9 cellular contexts compared by ENCODE assay signal in the genomic region with DNA sequence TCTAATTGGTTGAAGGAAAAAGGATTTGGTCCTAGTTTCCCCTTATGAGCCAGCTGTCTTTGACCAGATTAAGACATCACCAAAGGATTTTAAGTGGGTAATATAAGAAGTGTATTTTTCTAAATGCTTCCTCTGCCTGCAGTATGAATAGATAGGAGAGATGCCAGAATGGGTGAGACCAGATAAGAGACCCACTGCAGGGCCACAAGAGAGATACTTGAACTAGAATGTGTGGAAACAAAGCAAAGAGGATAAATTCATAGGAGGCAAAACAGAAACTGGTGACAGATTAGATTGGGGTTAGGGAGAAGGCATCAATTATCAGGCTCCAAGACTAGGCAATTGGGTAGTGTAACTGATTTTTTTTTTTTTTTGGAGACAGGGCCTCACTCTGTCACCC. TPM values are rescaled to one million over a fixed set of nuclear protein-coding genes. Genes with fewer than 3 reads are reported as not detected.
DNase-seq lines count a peak whose midpoint lies in the region; ATAC-seq, FAIRE-seq and TF ChIP-seq lines count a peak whose summit lies in the region.
"Had no signal": no experiment of that assay in that cellular context is flagged by ENCODE, and none has a peak within 500 bp of the region (broad histone marks: within the 10 kb centered on the region; RNA-seq: fewer than 3 reads in every experiment).

No MANE protein-coding gene starts in this region.

- H3K4me1 ChIP-seq in GM23248 (ENCODE audit: insufficient read depth), result peaks cover 10% of the 10 kb centered on the region; the same call in 1 of the 2 replicates
- H3K4me1 ChIP-seq in pancreas, result peaks cover 0 to 14% (median 0%) of the 10 kb centered on the region in 3 donors

- no peaks in the 10 kb centered on the region for H4K20me1 ChIP-seq in GM23248 (ENCODE audit: insufficient read depth)

- H3K4me2 ChIP-seq in GM23248 (ENCODE audit: unreplicated experiment), result peak overlapping the region; percentile 87

- peaks cover 59% of the 10 kb centered on the region for H3K79me2 ChIP-seq in GM23248 (ENCODE audit: insufficient read depth)

- H3K36me3 ChIP-seq in GM23248 (ENCODE audit: low read depth), result peaks cover 25% of the 10 kb centered on the region; the same call in 1 of the 2 replicates
- H3K36me3 ChIP-seq in pancreas, result peaks cover 0 to 5% (median 0%) of the 10 kb centered on the region in 3 donors

- H2AFZ ChIP-seq in GM23248, result peak overlapping the region; percentile 91

- H3F3A ChIP-seq in GM23248 (ENCODE audit: insufficient read depth), result peaks cover 26% of the 10 kb centered on the region

- ATAC-seq in pancreas (no peak), HG03280 (IDR thresholded peaks at IDR 0.05; ENCODE audit: unreplicated experiment) (no peak), GM21526 (IDR thresholded peaks at IDR 0.05; ENCODE audit: low FRiP score, unreplicated experiment) (no peak), HG02642 (IDR thresholded peaks at IDR 0.05; ENCODE audit: poor library complexity, unreplicated experiment) (no peak)

- H3K9me2 ChIP-seq in GM23248 (ENCODE audit: insufficient read depth), result no peaks in the 10 kb centered on the region

- H3K27me3 ChIP-seq in GM23248 (replicated peaks; ENCODE audit: insufficient read depth) (no peaks in the 10 kb centered on the region), dorsolateral prefrontal cortex (no peaks in the 10 kb centered on the region), pancreas (no peaks in the 10 kb centered on the region)

- in situ Hi-C loops in GM23248 (cut with MboI), result no loop called here

- peak overlapping the region; percentile 85 for H3K4me3 ChIP-seq in GM23248
- peak overlapping the region in 51 of 59 donors; percentile 67 to 97 (median 87) for H3K4me3 ChIP-seq in dorsolateral prefrontal cortex
- peak overlapping the region in 1 of 4 donors; percentile 88 for H3K4me3 ChIP-seq in pancreas

- DNase-seq in GM23248 (no peak), NCI-H524 (lab: John Stamatoyannopoulos, UW) (peak; percentile 15 to 60), dorsolateral prefrontal cortex (no peak), pancreas (no peak), substantia nigra (lab: John Stamatoyannopoulos, UW) (no peak)

- H3K9me3 ChIP-seq in GM23248 (ENCODE audit: low read depth) (no peaks in the 10 kb centered on the region), pancreas (no peaks in the 10 kb centered on the region)

- intact Hi-C loops in dorsolateral prefrontal cortex (cut with DNase I) (no loop called here), pancreas (cut with DNase I) (no loop called here)

- FAIRE-seq in pancreas (lab: Jason Lieb, UNC), result no peak
- FAIRE-seq: endometrium had no signal

- H3K27ac ChIP-seq in GM23248 (peak overlapping the region; percentile 83), dorsolateral prefrontal cortex (peak overlapping the region in 12 of 59 donors; percentile 83 to 97 (median 95)), pancreas (peak overlapping the region in 3 of 4 donors; percentile 82 to 90 (median 88)), substantia nigra (ENCODE audit: low read depth, low read length, poor library complexity, severe bottlenecking) (no peak overlapping the region)

- H3K9ac ChIP-seq in GM23248, result peak overlapping the region; percentile 91; the same call in 1 of the 2 replicates

- TF ChIP-seq CTCF in dorsolateral prefrontal cortex (IDR thresholded peaks at IDR 0.05 in 54 of 56, conservative IDR thresholded peaks at IDR 0.05 in 2 of 56; ENCODE audit: low read depth in 1 of 56, partially characterized antibody in 56 of 56) (no peak), pancreas (IDR thresholded peaks at IDR 0.05) (no peak)

RNA-seq across cellular contexts. Expression of gene HDHD2, which starts 1.2 kb away (rescaled TPM):
- total RNA-seq in GM23248 (2014; rRNA removed; shearing (Covaris generic)), result 11.6 and 14.2 TPM in 2 replicates
- 23.6 and 25.4 TPM in 2 replicates for polyA plus RNA-seq in GM23248 (2016; fragmentation: Nextera tagmentation; extraction: Ambion mirVana)
- total RNA-seq in dorsolateral prefrontal cortex, result 100 to 1,000 TPM in 12 of 120 experiments, 10 to 100 TPM in 108; 61.2 to 120 (median 86.0) TPM
- 10 to 100 TPM; 20.7 to 28.0 (median 22.0) TPM for total RNA-seq in pancreas
- polyA plus RNA-seq in pancreas, result 10 to 100 TPM; 12.7 to 27.0 TPM

RNA-seq across cellular contexts. Expression of gene IER3IP1, which starts 24.7 kb away (rescaled TPM):
- total RNA-seq in GM23248 (2014; rRNA removed; shearing (Covaris generic)), result 26.3 and 28.3 TPM in 2 replicates
- polyA plus RNA-seq in GM23248 (2016; fragmentation: Nextera tagmentation; extraction: Ambion mirVana), result 39.8 and 40.9 TPM in 2 replicates
- 10 to 100 TPM in 9 of 120 experiments, 1 to 10 TPM in 111; 4.6 to 12.1 (median 8.1) TPM for total RNA-seq in dorsolateral prefrontal cortex
- 1 to 10 TPM; 2.7 to 7.1 (median 5.0) TPM for total RNA-seq in pancreas
- polyA plus RNA-seq in pancreas, result 10 to 100 TPM in 1 of 2 donors, 1 to 10 TPM in 1; 6.9 to 15.4 TPM

Comparison
In these comparisons a context has a peak if more than half of its experiments do, and no peak if none do; other contexts are left out.
1. DNase-seq: peak in NCI-H524 (2 of 2); none in GM23248 (single experiment), dorsolateral prefrontal cortex (0 of 10), pancreas (0 of 6) and substantia nigra (0 of 49).